Comparison of ENCODE assay signal across 9 cellular contexts in the genomic region with DNA sequence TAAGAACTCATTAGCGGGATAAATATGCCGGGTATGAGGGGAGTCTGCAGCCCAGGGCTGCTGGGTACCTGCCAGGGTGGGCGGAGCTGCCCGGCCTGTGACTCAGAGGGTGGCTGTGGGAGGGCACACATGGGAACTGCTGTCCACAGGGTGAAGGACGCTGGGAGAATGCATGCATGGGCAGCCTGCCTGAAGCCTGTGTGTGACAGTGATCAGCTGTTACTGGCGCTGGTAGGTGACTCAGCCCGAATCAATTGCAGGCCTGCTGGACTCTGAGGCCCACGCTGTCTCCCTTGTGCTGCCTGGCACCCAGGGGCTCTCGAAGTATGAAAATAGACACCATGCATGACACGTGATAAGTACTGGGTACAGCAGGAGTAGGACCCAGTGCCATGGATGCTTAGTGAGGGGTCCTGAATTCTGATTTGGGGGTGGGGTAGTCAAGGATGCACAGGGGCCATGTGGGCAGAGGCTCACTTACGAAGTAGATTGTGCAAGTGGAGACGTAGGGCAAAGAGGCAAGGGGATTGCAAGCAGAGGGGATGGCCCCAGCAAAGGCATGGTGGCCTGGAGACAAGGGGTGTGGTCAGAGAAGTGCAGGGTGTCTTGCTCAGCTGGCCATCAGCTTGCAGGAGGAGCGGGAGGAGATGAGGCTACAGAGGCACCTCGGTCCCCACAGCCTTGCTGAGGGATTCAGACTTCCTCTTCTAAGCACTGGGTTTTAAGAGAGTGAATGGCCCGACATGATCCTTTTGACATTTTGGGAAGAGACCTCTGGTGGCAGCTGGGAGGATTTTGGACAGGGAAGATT. TPM values are rescaled to one million over a fixed set of nuclear protein-coding genes. Genes with fewer than 3 reads are reported as not detected.
DNase-seq lines count a peak whose midpoint lies in the region; ATAC-seq and TF ChIP-seq lines count a peak whose summit lies in the region.
"Had no signal": no experiment of that assay in that cellular context is flagged by ENCODE, and none has a peak within 500 bp of the region (broad histone marks: within the 10 kb centered on the region; RNA-seq: fewer than 3 reads in every experiment).

No MANE protein-coding gene starts in this region.

- H3K9ac ChIP-seq in GM23248: peak overlapping the region; percentile 73
- no peak overlapping the region for H3K9ac ChIP-seq in liver (ENCODE audit: low read depth in 1 of 2, low read length in 2 of 2)
- H3K9ac ChIP-seq: KMS-11 had no signal

- no peaks in the 10 kb centered on the region for H4K20me1 ChIP-seq in GM23248 (ENCODE audit: insufficient read depth)

- no peaks in the 10 kb centered on the region for H3K36me3 ChIP-seq in GM23248 (ENCODE audit: low read depth)
- H3K36me3 ChIP-seq in liver (ENCODE audit: control insufficient read depth in 4 of 4, insufficient read depth in 3 of 4, low read depth in 1 of 4, low read length in 3 of 4): no peaks in the 10 kb centered on the region
- no peaks in the 10 kb centered on the region for H3K36me3 ChIP-seq in upper lobe of right lung

- intact Hi-C loops in upper lobe of right lung (cut with DNase I): no loop called here

- H3K27me3 Mint-ChIP-seq in activated CD4-positive, alpha-beta T cell treated with anti-CD3 and anti-CD28 coated beads, Interleukin-2, amount 10 ng/mL, durations not matched to agents 7 days and 5 days: peaks cover 5% of the 10 kb centered on the region

- H3K4me1 ChIP-seq in GM23248 (ENCODE audit: insufficient read depth): peaks cover 25% of the 10 kb centered on the region
- H3K4me1 ChIP-seq in liver (ENCODE audit: control insufficient read depth in 4 of 4, insufficient read depth in 4 of 4, low read length in 3 of 4): peaks cover 0 to 7% (median 3%) of the 10 kb centered on the region in 4 donors
- H3K4me1 ChIP-seq in upper lobe of right lung: peaks cover 11% of the 10 kb centered on the region

- peak; percentile 21 to 23 for TF ChIP-seq RAD21 in liver (IDR thresholded peaks at IDR 0.05)

- H3K27ac ChIP-seq in GM23248 (peak overlapping the region; percentile 94), cingulate gyrus (ENCODE audit: low read depth, low read length) (peak overlapping the region; percentile 81), liver (ENCODE audit: low read depth in 1 of 2, low read length in 2 of 2) (peak overlapping the region; percentile 16 to 52), upper lobe of right lung (peak overlapping the region; percentile 75)
- H3K27ac ChIP-seq: KMS-11 had no signal

- H3K4me3 Mint-ChIP-seq in stimulated activated effector memory CD8-positive, alpha-beta T cell treated with anti-CD3 and anti-CD28 coated beads, Interleukin-12 subunit alpha, Interleukin-12 subunit beta, amount 100 ng/mL, for 72 hours: no peak overlapping the region
- no peak overlapping the region for H3K4me3 Mint-ChIP-seq in activated CD4-positive, alpha-beta T cell treated with anti-CD3 and anti-CD28 coated beads, Interleukin-2, amount 10 ng/mL, durations not matched to agents 7 days and 5 days

- no peaks in the 10 kb centered on the region for H3K4me1 Mint-ChIP-seq in stimulated activated effector memory CD8-positive, alpha-beta T cell treated with anti-CD3 and anti-CD28 coated beads, Interleukin-12 subunit alpha, Interleukin-12 subunit beta, amount 100 ng/mL, for 72 hours
- peaks cover 14% of the 10 kb centered on the region for H3K4me1 Mint-ChIP-seq in activated CD4-positive, alpha-beta T cell treated with anti-CD3 and anti-CD28 coated beads, Interleukin-2, amount 10 ng/mL, durations not matched to agents 7 days and 5 days

- peak overlapping the region; percentile 36; the same call in 1 of the 2 replicates for H2AFZ ChIP-seq in GM23248

- H3K27me3 ChIP-seq in GM23248 (replicated peaks; ENCODE audit: insufficient read depth) (no peaks in the 10 kb centered on the region), liver (ENCODE audit: control insufficient read depth in 4 of 4, insufficient read depth in 4 of 4, low read length in 3 of 4) (peaks cover 0 to 2% (median 0%) of the 10 kb centered on the region in 4 donors), upper lobe of right lung (peaks cover 5% of the 10 kb centered on the region)

- peak; percentile 99 for DNase-seq in GM23248
- peak; percentile 22 for DNase-seq in NCI-H774 (lab: John Stamatoyannopoulos, UW)
- DNase-seq in upper lobe of right lung: peak; percentile 81
- DNase-seq in stimulated activated effector memory CD8-positive, alpha-beta T cell treated with anti-CD3 and anti-CD28 coated beads, Interleukin-12 subunit alpha, Interleukin-12 subunit beta, amount 100 ng/mL, for 72 hours (ENCODE audit: low spot score in 2 of 2): no peak
- DNase-seq in activated CD4-positive, alpha-beta T cell treated with anti-CD3 and anti-CD28 coated beads, Interleukin-2, amount 10 ng/mL, durations not matched to agents 7 days and 5 days: no peak
- no peak for DNase-seq in activated CD4-positive, alpha-beta T cell treated with anti-CD3 and anti-CD28 coated beads, Interleukin-2, amount 50 U/mL, for 4 hours

- in situ Hi-C loops in GM23248 (cut with MboI): no loop called here

- no peak for TF ChIP-seq CTCF in liver (IDR thresholded peaks at IDR 0.05; ENCODE audit: low read depth, low read length, missing input control)
- no peak for TF ChIP-seq CTCF in upper lobe of right lung (IDR thresholded peaks at IDR 0.05)

- WGBS in GM23248 (ENCODE audit: low coverage in 1 of 2, low lambda C conversion rate in 2 of 2, missing lambda C conversion rate in 2 of 2), 2 experiments: 5 to 8% methylated on average over 15 of the region's 15 CpGs
- WGBS in liver: 33% methylated on average over 15 of the region's 15 CpGs

- peak; percentile 88 for ATAC-seq in upper lobe of right lung
- ATAC-seq in stimulated activated effector memory CD8-positive, alpha-beta T cell treated with anti-CD3 and anti-CD28 coated beads, Interleukin-12 subunit alpha, Interleukin-12 subunit beta, amount 100 ng/mL, for 72 hours: no peak

- no peaks in the 10 kb centered on the region for H3K36me3 Mint-ChIP-seq in stimulated activated effector memory CD8-positive, alpha-beta T cell treated with anti-CD3 and anti-CD28 coated beads, Interleukin-12 subunit alpha, Interleukin-12 subunit beta, amount 100 ng/mL, for 72 hours
- no peaks in the 10 kb centered on the region for H3K36me3 Mint-ChIP-seq in activated CD4-positive, alpha-beta T cell treated with anti-CD3 and anti-CD28 coated beads, Interleukin-2, amount 10 ng/mL, durations not matched to agents 7 days and 5 days (ENCODE audit: low read depth)

- H3K4me2 ChIP-seq in GM23248 (ENCODE audit: unreplicated experiment): peak overlapping the region; percentile 63
- H3K4me2 ChIP-seq: KMS-11 had no signal

- H3K9me2 ChIP-seq in GM23248 (ENCODE audit: insufficient read depth): no peaks in the 10 kb centered on the region

- no peak overlapping the region for H3K27ac Mint-ChIP-seq in stimulated activated effector memory CD8-positive, alpha-beta T cell treated with anti-CD3 and anti-CD28 coated beads, Interleukin-12 subunit alpha, Interleukin-12 subunit beta, amount 100 ng/mL, for 72 hours
- H3K27ac Mint-ChIP-seq in activated CD4-positive, alpha-beta T cell treated with anti-CD3 and anti-CD28 coated beads, Interleukin-2, amount 10 ng/mL, durations not matched to agents 7 days and 5 days: no peak overlapping the region

- POLR2A ChIA-PET in activated CD4-positive, alpha-beta T cell treated with anti-CD3 and anti-CD28 coated beads, Interleukin-2, amount 10 ng/mL, durations not matched to agents 7 days and 5 days (lab: Charles Lee): no interaction called here

- CTCF ChIA-PET in activated CD4-positive, alpha-beta T cell treated with anti-CD3 and anti-CD28 coated beads, Interleukin-2, amount 10 ng/mL, durations not matched to agents 7 days and 5 days (lab: Charles Lee): no interaction called here

- H3K9me3 Mint-ChIP-seq in stimulated activated effector memory CD8-positive, alpha-beta T cell treated with anti-CD3 and anti-CD28 coated beads, Interleukin-12 subunit alpha, Interleukin-12 subunit beta, amount 100 ng/mL, for 72 hours: no peaks in the 10 kb centered on the region
- H3K9me3 Mint-ChIP-seq in activated CD4-positive, alpha-beta T cell treated with anti-CD3 and anti-CD28 coated beads, Interleukin-2, amount 10 ng/mL, durations not matched to agents 7 days and 5 days: no peaks in the 10 kb centered on the region

- no peaks in the 10 kb centered on the region for H3K79me2 ChIP-seq in GM23248 (ENCODE audit: insufficient read depth)

- H3F3A ChIP-seq in GM23248 (ENCODE audit: insufficient read depth): peaks cover 19% of the 10 kb centered on the region

- H3K9me3 ChIP-seq in GM23248 (ENCODE audit: low read depth) (no peaks in the 10 kb centered on the region), liver (ENCODE audit: control insufficient read depth in 4 of 4, low read length in 3 of 4) (no peaks in the 10 kb centered on the region), upper lobe of right lung (no peaks in the 10 kb centered on the region)

- H3K4me3 ChIP-seq in GM23248 (no peak overlapping the region), liver (ENCODE audit: low read depth in 1 of 3, low read length in 3 of 3) (no peak overlapping the region), upper lobe of right lung (no peak overlapping the region)

TF ChIP-seq in liver, 16 proteins besides CTCF, POLR2A, EP300 and RAD21 (continues in another document):
- TF ChIP-seq, protein P1, sequence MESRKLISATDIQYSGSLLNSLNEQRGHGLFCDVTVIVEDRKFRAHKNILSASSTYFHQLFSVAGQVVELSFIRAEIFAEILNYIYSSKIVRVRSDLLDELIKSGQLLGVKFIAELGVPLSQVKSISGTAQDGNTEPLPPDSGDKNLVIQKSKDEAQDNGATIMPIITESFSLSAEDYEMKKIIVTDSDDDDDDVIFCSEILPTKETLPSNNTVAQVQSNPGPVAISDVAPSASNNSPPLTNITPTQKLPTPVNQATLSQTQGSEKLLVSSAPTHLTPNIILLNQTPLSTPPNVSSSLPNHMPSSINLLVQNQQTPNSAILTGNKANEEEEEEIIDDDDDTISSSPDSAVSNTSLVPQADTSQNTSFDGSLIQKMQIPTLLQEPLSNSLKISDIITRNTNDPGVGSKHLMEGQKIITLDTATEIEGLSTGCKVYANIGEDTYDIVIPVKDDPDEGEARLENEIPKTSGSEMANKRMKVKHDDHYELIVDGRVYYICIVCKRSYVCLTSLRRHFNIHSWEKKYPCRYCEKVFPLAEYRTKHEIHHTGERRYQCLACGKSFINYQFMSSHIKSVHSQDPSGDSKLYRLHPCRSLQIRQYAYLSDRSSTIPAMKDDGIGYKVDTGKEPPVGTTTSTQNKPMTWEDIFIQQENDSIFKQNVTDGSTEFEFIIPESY (IDR thresholded peaks at IDR 0.05): no peak
- no peak for TF ChIP-seq TAF1 (conservative IDR thresholded peaks at IDR 0.05)
- TF ChIP-seq RXRA (IDR thresholded peaks at IDR 0.05): peak; percentile 45 to 91
- no peak for TF ChIP-seq FOXA1 (IDR thresholded peaks at IDR 0.05)
- TF ChIP-seq HNF4A (conservative IDR thresholded peaks at IDR 0.05): peak; percentile 52 to 90
- TF ChIP-seq HNF4G (IDR thresholded peaks at IDR 0.05): no peak

RNA-seq across cellular contexts. Expression of a gene that starts 36.5 kb away (rescaled TPM):
- total RNA-seq in GM23248 (2014; rRNA removed; shearing (Covaris generic)): not detected in 2 replicates
- not detected in 2 replicates for polyA plus RNA-seq in GM23248 (2016; fragmentation: Nextera tagmentation; extraction: Ambion mirVana)
- under 1 TPM; 0.05 to 0.25 TPM for total RNA-seq in liver
- under 1 TPM in 1 of 2 donors, not detected in 1; 0.06 TPM for polyA plus RNA-seq in liver
- 4.3 TPM for total RNA-seq in upper lobe of right lung
- total RNA-seq in activated CD4-positive, alpha-beta T cell treated with anti-CD3 and anti-CD28 coated beads, Interleukin-2, amount 10 ng/mL, durations not matched to agents 7 days and 5 days: not detected

Comparison
In these comparisons a context has a peak if more than half of its experiments do, and no peak if none do; other contexts are left out.
1. DNase-seq: peak in GM23248 (single experiment), NCI-H774 (single experiment) and upper lobe of right lung (single experiment); none in stimulated activated effector memory CD8-positive, alpha-beta T cell treated with anti-CD3 and anti-CD28 coated beads, Interleukin-12 subunit alpha, Interleukin-12 subunit beta, amount 100 ng/mL, for 72 hours (0 of 2), activated CD4-positive, alpha-beta T cell treated with anti-CD3 and anti-CD28 coated beads, Interleukin-2, amount 10 ng/mL, durations not matched to agents 7 days and 5 days (single experiment) and activated CD4-positive, alpha-beta T cell treated with anti-CD3 and anti-CD28 coated beads, Interleukin-2, amount 50 U/mL, for 4 hours (0 of 2).
2. H3K27ac ChIP-seq: peak in every context shown above with its lines; median percentile 94 in GM23248; 81 in cingulate gyrus; 75 in upper lobe of right lung; 34 in liver.